Comparison of ENCODE assay signal across 8 cellular contexts in the genomic region with DNA sequence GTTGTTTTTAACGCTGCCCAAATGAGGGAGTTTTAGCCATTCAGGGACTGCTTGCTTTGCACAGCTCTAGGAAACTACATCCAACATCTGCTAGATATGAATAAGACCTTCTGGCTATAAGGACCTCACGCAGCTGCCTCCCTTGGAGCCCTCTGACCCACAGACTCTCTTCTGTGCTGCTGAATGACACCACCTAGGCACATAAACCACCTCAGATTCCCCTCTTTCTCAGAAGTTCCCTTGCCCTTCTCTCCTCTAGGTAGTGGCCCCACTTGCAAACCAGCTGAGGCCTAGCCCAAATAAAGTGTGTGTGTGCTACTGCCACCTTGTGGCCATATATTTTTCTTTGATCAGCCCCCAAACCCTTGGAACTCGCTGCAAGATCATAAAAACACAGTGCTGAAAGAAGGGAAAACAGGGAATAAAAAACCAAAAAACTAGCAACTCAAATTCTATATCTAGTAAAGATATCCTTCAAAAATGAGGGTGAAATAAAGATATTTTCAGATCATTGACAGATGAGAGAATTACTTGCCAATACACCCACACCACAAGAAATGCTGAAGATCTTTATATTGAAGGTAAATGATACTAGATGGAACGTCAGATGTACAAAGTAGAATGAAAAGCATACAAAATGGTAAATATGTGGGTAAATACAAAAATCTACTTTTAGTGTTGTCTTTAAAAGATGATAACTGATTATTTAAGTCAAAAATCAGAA.
DNase-seq lines count a peak whose midpoint lies in the region; ATAC-seq and TF ChIP-seq lines count a peak whose summit lies in the region.

No MANE protein-coding gene starts in this region.

- ATAC-seq in GM19452 (IDR thresholded peaks at IDR 0.05; ENCODE audit: unreplicated experiment): peak; percentile 87
- peak; percentile 96 for ATAC-seq in HG03439 (IDR thresholded peaks at IDR 0.05; ENCODE audit: unreplicated experiment)
- ATAC-seq in HG03097 (IDR thresholded peaks at IDR 0.05; ENCODE audit: low FRiP score, unreplicated experiment): no peak

- no peaks in the 10 kb centered on the region for H3K36me3 ChIP-seq in adrenal gland (replicated peaks in 1 of 2)

- intact Hi-C loops in adrenal gland (cut with DNase I): no loop called here

- DNase-seq in ELR (ENCODE audit: low read depth): peak; percentile 54
- peak; percentile 43 for DNase-seq in SK-N-DZ (ENCODE audit: low spot score)
- DNase-seq in adrenal gland: peak; percentile 17 to 63 (median 40)
- DNase-seq in iPS-NIHi7 (ENCODE audit: extremely low spot score): peak; percentile 63
- DNase-seq in stimulated activated CD4-positive, alpha-beta T cell treated with anti-CD3 and anti-CD28 coated beads, Interleukin-1b, Interleukin-23, amount 100 ng/mL, for 48 hours: peak; percentile 18

- no peak overlapping the region for H3K4me3 ChIP-seq in adrenal gland

- peak; percentile 30 to 71 (median 57) for TF ChIP-seq CTCF in adrenal gland (IDR thresholded peaks at IDR 0.05)

- no peaks in the 10 kb centered on the region for H3K27me3 ChIP-seq in adrenal gland

- 67 to 77% (median 76%) methylated on average over 4 of the region's 4 CpGs for WGBS in adrenal gland, 4 donors

- H3K4me1 ChIP-seq in adrenal gland (replicated peaks in 1 of 2): no peaks in the 10 kb centered on the region

- H3K9me3 ChIP-seq in adrenal gland (replicated peaks in 1 of 3): no peaks in the 10 kb centered on the region

- TF ChIP-seq POLR2A in adrenal gland (IDR thresholded peaks at IDR 0.05): no peak

- H3K27ac ChIP-seq in adrenal gland: no peak overlapping the region
